In genomic region chr1:212607206-212607923, GRCh38 we compare ENCODE assay signal across 8 cellular contexts. TPM values are rescaled to one million over a fixed set of nuclear protein-coding genes. Genes with fewer than 3 reads are reported as not detected.
DNase-seq lines count a peak whose midpoint lies in the region; ATAC-seq and TF ChIP-seq lines count a peak whose summit lies in the region.

No MANE protein-coding gene starts in this region.

- H3K4me2 ChIP-seq in hepatocyte = peak overlapping the region; percentile 95

- H3K79me2 ChIP-seq in hepatocyte = peaks cover 24% of the 10 kb centered on the region

- H3K4me3 Mint-ChIP-seq in activated naive CD4-positive, alpha-beta T cell treated with anti-CD3 and anti-CD28 coated beads, Interleukin-2, amount 10 ng/mL, durations not matched to agents 7 days and 5 days = peak overlapping the region; percentile 94

- no peaks in the 10 kb centered on the region for H3K9me3 ChIP-seq in hepatocyte (ENCODE audit: low read depth)
- no peaks in the 10 kb centered on the region for H3K9me3 ChIP-seq in gastrocnemius medialis

- CTCF ChIA-PET in activated naive CD4-positive, alpha-beta T cell treated with anti-CD3 and anti-CD28 coated beads, Interleukin-2, amount 10 ng/mL, durations not matched to agents 7 days and 5 days (lab: Charles Lee) = interaction anchor here (1.2 to 3.1 kb wide), 5 partner anchors 10 to 387 kb away, joined by 3 to 17 read pairs (median 6); no protein-coding TSS in a partner anchor

- TF ChIP-seq CTCF in GM10266 (IDR thresholded peaks at IDR 0.05; ENCODE audit: control insufficient read depth, insufficient read depth, low read depth, missing control alignments) = no peak
- TF ChIP-seq CTCF in hepatocyte (IDR thresholded peaks at IDR 0.05; ENCODE audit: poor library complexity) = no peak
- TF ChIP-seq CTCF in gastrocnemius medialis (IDR thresholded peaks at IDR 0.05 in 4 of 5, conservative IDR thresholded peaks at IDR 0.05 in 1 of 5) = no peak

- DNase-seq in GM10266 (ENCODE audit: extremely low spot score) (peak; percentile 33), hepatocyte (ENCODE audit: low spot score) (no peak), gastrocnemius medialis (peak in 1 of 2 donors; percentile 22)
- DNase-seq in Jurkat, Clone E6-1 (ENCODE audit: low read depth, low spot score) = no peak
- DNase-seq in activated naive CD4-positive, alpha-beta T cell treated with anti-CD3 and anti-CD28 coated beads, Interleukin-2, amount 10 ng/mL, durations not matched to agents 7 days and 5 days = peak; percentile 54
- DNase-seq in effector CD8-positive, alpha-beta T cell (lab: John Stamatoyannopoulos, UW) = no peak

- H3K36me3 Mint-ChIP-seq in activated naive CD4-positive, alpha-beta T cell treated with anti-CD3 and anti-CD28 coated beads, Interleukin-2, amount 10 ng/mL, durations not matched to agents 7 days and 5 days = peaks cover 8% of the 10 kb centered on the region

- H4K20me1 ChIP-seq in hepatocyte (ENCODE audit: insufficient read depth, poor library complexity, severe bottlenecking) = peaks cover 23% of the 10 kb centered on the region

- H2AFZ ChIP-seq in hepatocyte = peak overlapping the region; percentile 11

- H3K27ac ChIP-seq in hepatocyte (peak overlapping the region; percentile 96), gastrocnemius medialis (peak overlapping the region; percentile 73 to 95 (median 86))

- WGBS in hepatocyte (ENCODE audit: low lambda C conversion rate, missing lambda C conversion rate) = 2% methylated on average over 29 of the region's 34 CpGs

- in situ Hi-C loops in gastrocnemius medialis (cut with MboI; ENCODE audit: low sequenced_read_pairs in 4 of 4) = loop anchor here in 1 of 4 donors (5.0 kb wide), 1 partner anchor 45 kb away; no protein-coding TSS in a partner anchor

- no peak for TF ChIP-seq POLR2A in gastrocnemius medialis (IDR thresholded peaks at IDR 0.05)

- peak overlapping the region; percentile 53 for H3K27ac Mint-ChIP-seq in activated naive CD4-positive, alpha-beta T cell treated with anti-CD3 and anti-CD28 coated beads, Interleukin-2, amount 10 ng/mL, durations not matched to agents 7 days and 5 days

- H3K9me2 ChIP-seq in hepatocyte (replicated peaks; ENCODE audit: insufficient read depth) = no peaks in the 10 kb centered on the region

- H3K27me3 Mint-ChIP-seq in activated naive CD4-positive, alpha-beta T cell treated with anti-CD3 and anti-CD28 coated beads, Interleukin-2, amount 10 ng/mL, durations not matched to agents 7 days and 5 days = peaks cover 75% of the 10 kb centered on the region

- H3K4me1 ChIP-seq in hepatocyte (ENCODE audit: insufficient read depth) (peaks cover 23% of the 10 kb centered on the region), gastrocnemius medialis (peaks cover 14 to 22% of the 10 kb centered on the region in 2 donors)

- H3K4me3 ChIP-seq in Jurkat, Clone E6-1 (ENCODE audit: low read length) = peak overlapping the region; percentile 76
- peak overlapping the region; percentile 48 for H3K4me3 ChIP-seq in hepatocyte
- peak overlapping the region; percentile 61 to 92 (median 72) for H3K4me3 ChIP-seq in gastrocnemius medialis

- H3K36me3 ChIP-seq in hepatocyte (replicated peaks; ENCODE audit: insufficient read depth, low read depth) = no peaks in the 10 kb centered on the region
- H3K36me3 ChIP-seq in gastrocnemius medialis = no peaks in the 10 kb centered on the region

- ATAC-seq in gastrocnemius medialis (peak; percentile 0 to 6), GM21381 (IDR thresholded peaks at IDR 0.05; ENCODE audit: unreplicated experiment) (no peak), GM18520 (IDR thresholded peaks at IDR 0.05; ENCODE audit: unreplicated experiment) (no peak)

- no peaks in the 10 kb centered on the region for H3K9me3 Mint-ChIP-seq in activated naive CD4-positive, alpha-beta T cell treated with anti-CD3 and anti-CD28 coated beads, Interleukin-2, amount 10 ng/mL, durations not matched to agents 7 days and 5 days

- peaks cover 47% of the 10 kb centered on the region for H3K4me1 Mint-ChIP-seq in activated naive CD4-positive, alpha-beta T cell treated with anti-CD3 and anti-CD28 coated beads, Interleukin-2, amount 10 ng/mL, durations not matched to agents 7 days and 5 days

- peaks cover 4% of the 10 kb centered on the region for H3K27me3 ChIP-seq in hepatocyte
- peaks cover 21 to 44% (median 31%) of the 10 kb centered on the region in 3 donors for H3K27me3 ChIP-seq in gastrocnemius medialis

- intact Hi-C loops in gastrocnemius medialis (cut with DNase I; ENCODE audit: low total_unique reads) = loop anchor here (5.0 kb wide), 2 partner anchors 130 to 1345 kb away; no protein-coding TSS in a partner anchor

RNA-seq across cellular contexts. Expression of gene ATF3, which starts 1.2 kb away (rescaled TPM):
- 8.6 TPM for polyA plus RNA-seq in Jurkat, Clone E6-1 (2012; ENCODE audit: insufficient read depth, insufficient read length)
- total RNA-seq in hepatocyte (128 TPM in 2 replicates), gastrocnemius medialis (1 to 10 TPM; 1.9 to 7.4 (median 7.2) TPM)
- polyA plus RNA-seq in hepatocyte = 129 and 178 TPM in 2 replicates

Comparison
In these comparisons a context has a peak if more than half of its experiments do, and no peak if none do; other contexts are left out.
1. DNase-seq: peak in GM10266 (single experiment) and activated naive CD4-positive, alpha-beta T cell treated with anti-CD3 and anti-CD28 coated beads, Interleukin-2, amount 10 ng/mL, durations not matched to agents 7 days and 5 days (single experiment); none in Jurkat, Clone E6-1 (single experiment), hepatocyte (single experiment) and effector CD8-positive, alpha-beta T cell (single experiment).
2. ATAC-seq: peak in gastrocnemius medialis (2 of 2); none in GM21381 (single experiment) and GM18520 (single experiment).
3. RNA of gene ATF3, which starts 1.2 kb away (total RNA-seq): 128 TPM in hepatocyte; 1.9 to 7.4 TPM in gastrocnemius medialis; every median in the first group is over 10 times any median in the second.
4. Peak in every context shown above with its lines, with median percentiles within 50 percentile points of each other: H3K4me3 ChIP-seq.